ENCODE assay signal across 11 cellular contexts in genomic region chr13:79491715-79492114, GRCh38. TPM values are rescaled to one million over a fixed set of nuclear protein-coding genes. Genes with fewer than 3 reads are reported as not detected.
DNase-seq lines count a peak whose midpoint lies in the region; ATAC-seq, FAIRE-seq and TF ChIP-seq lines count a peak whose summit lies in the region.
"Had no signal": no experiment of that assay in that cellular context is flagged by ENCODE, and none has a peak within 500 bp of the region (broad histone marks: within the 10 kb centered on the region; RNA-seq: fewer than 3 reads in every experiment).

No MANE protein-coding gene starts in this region.

- no peak overlapping the region for H2BK5ac ChIP-seq in mesendoderm (ENCODE audit: low read length)

- no peak overlapping the region for H4K8ac ChIP-seq in mesendoderm (ENCODE audit: low read depth, low read length)

- CTCF ChIA-PET in K562 (lab: Yijun Ruan, JAX; ENCODE audit: low intra/inter-chr PET ratio): no interaction called here

- H2AK5ac ChIP-seq in mesendoderm (ENCODE audit: low read length): no peak overlapping the region

- no TSS peak for BruUV-seq in K562 (replicated peaks; lab: Mats Ljungman, UMichigan)

- H3K9me3 ChIP-seq in K562 (replicated peaks; ENCODE audit: control insufficient read depth, insufficient read depth, low read depth, low read length): no peaks in the 10 kb centered on the region

- H3K27me3 Mint-ChIP-seq in HFFc6 (ENCODE audit: insufficient read depth): 0 out of 2 replicates have a peak, but pooled peaks cover 3% of the 10 kb centered on the region

- 14% methylated on average over 4 of the region's 4 CpGs for WGBS in K562 (ENCODE audit: insufficient coverage, low coverage, missing lambda C conversion rate)
- WGBS in mesendoderm (ENCODE audit: extremely low coverage, insufficient coverage, low lambda C conversion rate): no CpG with 5 or more reads among the region's 4 CpGs

- POLR2A ChIA-PET in K562 (lab: Yijun Ruan, JAX): no interaction called here

- no peak overlapping the region for H2BK15ac ChIP-seq in mesendoderm (replicated peaks; ENCODE audit: low read depth)

- H3K27ac ChIP-seq in K562 (ENCODE audit: extremely low read depth, low read depth, low read length): no peak overlapping the region
- H3K27ac ChIP-seq in mesendoderm (ENCODE audit: low read depth, low read length): no peak overlapping the region

- H3K4ac ChIP-seq in mesendoderm (ENCODE audit: low read depth, low read length): no peak overlapping the region

- no peaks in the 10 kb centered on the region for H3K9me3 Mint-ChIP-seq in HFFc6
- H3K9me3 Mint-ChIP-seq: stimulated activated memory B cell treated with anti-CD40 and anti-IgM and Interleukin-4, amounts not matched to agents 10 μg/mL and 1 μg/mL and 100 μg/mL, for 72 hours had no signal

- no peak overlapping the region for H3K23ac ChIP-seq in mesendoderm (ENCODE audit: low read length)

- no peak overlapping the region for H3K56ac ChIP-seq in mesendoderm (ENCODE audit: low read length)

- TF ChIP-seq EP300 in K562 (IDR thresholded peaks at IDR 0.05; ENCODE audit: low read length): no peak

- TF ChIP-seq CTCF in AG09319 (IDR thresholded peaks at IDR 0.05; ENCODE audit: low read depth, low read length): no peak
- TF ChIP-seq CTCF in HFFc6 (IDR thresholded peaks at IDR 0.05): no peak
- TF ChIP-seq CTCF in K562 (IDR thresholded peaks at IDR 0.05 in 2 of 3, conservative IDR thresholded peaks at IDR 0.05 in 1 of 3; ENCODE audit: insufficient read depth in 2 of 3, low read depth in 1 of 3, low read length in 3 of 3): no peak

- peak overlapping the region; percentile 96 for H3K27ac Mint-ChIP-seq in HFFc6
- H3K27ac Mint-ChIP-seq: stimulated activated memory B cell treated with anti-CD40 and anti-IgM and Interleukin-4, amounts not matched to agents 10 μg/mL and 1 μg/mL and 100 μg/mL, for 72 hours had no signal

- H3K27me3 ChIP-seq in K562 (ENCODE audit: control insufficient read depth in 2 of 2, insufficient read depth in 2 of 2, low read length in 2 of 2): no peaks in the 10 kb centered on the region
- H3K27me3 ChIP-seq in mesendoderm (ENCODE audit: insufficient read depth, low read length, poor library complexity): no peaks in the 10 kb centered on the region

- no peak overlapping the region for H4K5ac ChIP-seq in mesendoderm (ENCODE audit: low read length)

- no peak overlapping the region for H3K18ac ChIP-seq in mesendoderm (ENCODE audit: low read length)

- H3K4me3 ChIP-seq in K562 (no peak overlapping the region), mesendoderm (ENCODE audit: low read length) (no peak overlapping the region)

- H3K79me2 ChIP-seq in K562 (ENCODE audit: control insufficient read depth, insufficient read depth, low read length) (peaks cover 96% of the 10 kb centered on the region), mesendoderm (ENCODE audit: control insufficient read depth, insufficient read depth, low read length) (peaks cover 12% of the 10 kb centered on the region)

- H3K79me1 ChIP-seq in mesendoderm (ENCODE audit: low read length): peaks cover 3% of the 10 kb centered on the region

- H3K36me3 ChIP-seq in K562 (ENCODE audit: control insufficient read depth, insufficient read depth, low read length) (peaks cover under 1% of the 10 kb centered on the region; the same call in 1 of the 3 replicates), mesendoderm (ENCODE audit: control insufficient read depth, insufficient read depth, low read length) (no peaks in the 10 kb centered on the region)

- intact Hi-C loops in K562 (cut with micrococcal nuclease): no loop called here

- FAIRE-seq in K562 (lab: Jason Lieb, UNC): no peak

- H3K36me3 Mint-ChIP-seq in HFFc6 (ENCODE audit: low read depth): peaks cover 30% of the 10 kb centered on the region
- H3K36me3 Mint-ChIP-seq: stimulated activated memory B cell treated with anti-CD40 and anti-IgM and Interleukin-4, amounts not matched to agents 10 μg/mL and 1 μg/mL and 100 μg/mL, for 72 hours had no signal

- in situ Hi-C loops in K562 (cut with MboI): no loop called here

- TF ChIP-seq POLR2A in K562 (conservative IDR thresholded peaks at IDR 0.05): no peak

- H3K4me1 Mint-ChIP-seq in HFFc6 (ENCODE audit: low read depth): peaks cover 94% of the 10 kb centered on the region
- H3K4me1 Mint-ChIP-seq: stimulated activated memory B cell treated with anti-CD40 and anti-IgM and Interleukin-4, amounts not matched to agents 10 μg/mL and 1 μg/mL and 100 μg/mL, for 72 hours had no signal

- no peaks in the 10 kb centered on the region for H3K9me1 ChIP-seq in K562 (ENCODE audit: control insufficient read depth, insufficient read depth, low read length)

- H3K4me3 Mint-ChIP-seq in HFFc6: peak overlapping the region; percentile 76
- H3K4me3 Mint-ChIP-seq: stimulated activated memory B cell treated with anti-CD40 and anti-IgM and Interleukin-4, amounts not matched to agents 10 μg/mL and 1 μg/mL and 100 μg/mL, for 72 hours had no signal

- H2AFZ ChIP-seq in K562 (ENCODE audit: low read depth, low read length): no peak overlapping the region

- 0 out of 2 replicates have a peak, but pooled peaks cover 4% of the 10 kb centered on the region for H4K20me1 ChIP-seq in K562 (replicated peaks; ENCODE audit: control insufficient read depth, insufficient read depth, low read length)

- ATAC-seq in K562 (no peak), HG03432 (IDR thresholded peaks at IDR 0.05; ENCODE audit: unreplicated experiment) (no peak), GM21717 (IDR thresholded peaks at IDR 0.05; ENCODE audit: unreplicated experiment) (no peak), HG03025 (IDR thresholded peaks at IDR 0.05; ENCODE audit: low FRiP score, unreplicated experiment) (no peak)
- ATAC-seq: stimulated activated memory B cell treated with anti-CD40 and anti-IgM and Interleukin-4, amounts not matched to agents 10 μg/mL and 1 μg/mL and 100 μg/mL, for 72 hours had no signal

- H3K9ac ChIP-seq in K562 (ENCODE audit: insufficient read depth in 1 of 2, low read depth in 2 of 2, low read length in 2 of 2) (no peak overlapping the region), mesendoderm (ENCODE audit: low read length) (no peak overlapping the region)

- no peak overlapping the region for H3K4me2 ChIP-seq in K562 (ENCODE audit: insufficient read depth, low read length)
- no peak overlapping the region for H3K4me2 ChIP-seq in mesendoderm (ENCODE audit: low read length)

- no peak overlapping the region for H2BK120ac ChIP-seq in mesendoderm (ENCODE audit: low read depth, low read length)

- H3K4me1 ChIP-seq in K562 (replicated peaks in 1 of 2; ENCODE audit: control insufficient read depth in 2 of 2, insufficient read depth in 2 of 2, low read length in 2 of 2) (peaks cover 0 to 3% of the 10 kb centered on the region in 2 experiments; a peak in 2 of 5 replicates), mesendoderm (ENCODE audit: control insufficient read depth, low read depth, low read length) (peaks cover 7% of the 10 kb centered on the region)

- peak; percentile 59 for DNase-seq in AG09319 (ENCODE audit: extremely low read depth, low read depth)
- peak; percentile 88 for DNase-seq in HFFc6
- no peak for DNase-seq in K562 (ENCODE audit: extremely low read depth in 1 of 4, low spot score in 3 of 4)
- DNase-seq in mesendoderm: peak; percentile 74
- DNase-seq in cerebellum (ENCODE audit: low spot score): no peak
- DNase-seq: NCI-H1930; stimulated activated CD4-positive, alpha-beta T cell treated with anti-CD3 and anti-CD28 coated beads, Interleukin-12 subunit alpha, Interleukin-12 subunit beta, amount 100 ng/mL, for 4 hours had no signal

- no peak for TF ChIP-seq RAD21 in K562 (CRISPR knock-in tag; conservative IDR thresholded peaks at IDR 0.05 in 1 of 2, IDR thresholded peaks at IDR 0.05 in 1 of 2)

RNA-seq across cellular contexts. Expression of gene NDFIP2, which starts 10.8 kb away (rescaled TPM):
- 100 to 1,000 TPM in 2 of 6 experiments, 10 to 100 TPM in 4; 97.1 to 132 (median 99.7) TPM for total RNA-seq in HFFc6 (2021; fragmentation: NEBNext Ultra II Directional; extraction: Animal tissue kit (Norgen Biotek cat#: 25700))
- 18.0 and 21.1 TPM in 2 replicates for total RNA-seq in K562 (2011; cell fraction: chromatin; rRNA removed; ENCODE audit: low replicate concordance)
- 16.7 and 22.9 TPM in 2 replicates for total RNA-seq in K562 (2011; cell fraction: nucleolus; rRNA removed)
- total RNA-seq in K562 (2011; cell fraction: nucleoplasm; rRNA removed): 19.9 and 25.2 TPM in 2 replicates
- total RNA-seq in K562 (2014; rRNA removed): 13.4 and 15.3 TPM in 2 replicates
- 34.2 and 38.5 TPM in 2 replicates for total RNA-seq in K562 (2014; rRNA removed; fragmentation: Illumina TruSeq; extraction: Trizol)
- 24.8 and 27.8 TPM in 2 replicates for total RNA-seq in K562 (2015; rRNA removed; fragmentation: Illumina TruSeq; extraction: Trizol)
- 36.4 and 36.6 TPM in 2 replicates for total RNA-seq in K562 (2021)
- 53.7 and 54.4 TPM in 2 replicates for polyA plus RNA-seq in K562 (2011; rRNA removed)
- polyA plus RNA-seq in K562 (2011; cell fraction: cytosol; rRNA removed): 26.4 and 30.2 TPM in 2 replicates
- polyA plus RNA-seq in K562 (2011; cell fraction: nucleus; rRNA removed): 15.2 and 17.7 TPM in 2 replicates
- 33.0 and 34.7 TPM in 2 replicates for polyA plus RNA-seq in K562 (2012)
- 25.6 and 28.6 TPM in 2 replicates for polyA plus RNA-seq in K562 (2014; fragmentation: Illumina TruSeq; extraction: Trizol)
- 10 to 100 TPM; 25.3 to 25.6 TPM for polyA plus RNA-seq in K562 (2014; fragmentation: Nextera tagmentation; extraction: Ambion mirVana)
- 22.5 and 23.6 TPM in 2 replicates for polyA plus RNA-seq in K562 (2014; rRNA removed)
- 34.7 and 35.1 TPM in 2 replicates for polyA minus RNA-seq in K562 (2011; rRNA and poly(A)+ RNA removed)
- polyA minus RNA-seq in K562 (2011; cell fraction: cytosol; rRNA and poly(A)+ RNA removed): 24.1 and 25.0 TPM in 2 replicates
- 12.5 and 25.8 TPM in 2 replicates for polyA minus RNA-seq in K562 (2011; cell fraction: nucleus; rRNA and poly(A)+ RNA removed)
- 19.6 TPM for polyA plus RNA-seq in mesendoderm (2013, experiment 1 of 2)
- polyA plus RNA-seq in mesendoderm (2013, experiment 2 of 2): 22.7 TPM
- total RNA-seq in cerebellum: 28.9 TPM

Comparison
In these comparisons a context has a peak if more than half of its experiments do, and no peak if none do; other contexts are left out.
1. DNase-seq: peak in AG09319 (single experiment), HFFc6 (single experiment) and mesendoderm (single experiment); none in K562 (0 of 4) and cerebellum (single experiment).